8 cellular contexts compared by ENCODE assay signal in the genomic region with DNA sequence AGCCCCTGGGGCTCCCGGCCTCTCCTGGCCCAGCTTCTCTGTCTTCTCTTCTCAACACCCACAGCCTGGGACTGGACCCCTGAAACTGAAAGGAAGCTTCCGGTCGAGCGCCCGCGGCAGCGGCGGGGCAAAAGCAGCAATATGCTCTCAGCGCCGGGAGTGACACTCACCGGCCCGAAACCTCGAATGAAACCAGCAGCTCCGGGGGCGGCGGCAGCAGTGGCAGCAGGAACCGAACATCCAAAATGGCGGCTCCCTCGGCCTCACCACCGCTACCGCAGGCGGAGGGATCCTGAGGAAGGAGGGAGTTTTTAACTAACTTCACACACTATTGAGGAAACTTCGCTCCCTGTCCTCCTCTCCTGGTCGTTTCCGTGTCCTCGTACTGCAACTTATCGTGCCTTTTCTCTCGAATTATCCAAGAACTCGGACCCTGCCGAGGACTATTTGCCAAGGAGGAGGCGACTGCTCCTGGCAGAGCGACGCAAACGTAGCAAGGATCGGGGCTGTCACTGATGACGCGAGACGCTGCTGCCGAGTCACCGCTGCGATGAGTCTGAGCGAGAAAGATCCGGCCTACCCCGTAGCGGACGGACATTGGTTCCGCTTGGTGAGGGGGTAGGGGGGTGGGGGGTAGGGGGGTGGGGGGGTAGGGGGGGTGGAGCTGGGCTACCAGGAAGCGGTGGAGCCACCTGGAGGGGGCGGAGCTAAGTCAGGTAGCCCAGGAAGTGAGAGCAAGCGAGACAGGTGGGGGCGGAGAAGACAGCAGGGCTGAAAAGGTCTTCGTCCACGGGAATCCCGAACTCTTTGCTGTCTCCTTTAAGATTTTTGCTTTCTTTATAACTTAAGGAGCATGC.
DNase-seq lines count a peak whose midpoint lies in the region; ATAC-seq lines count a peak whose summit lies in the region.

A gene (minus strand): TSS at position 242 of the 857 bp plus-strand sequence. CDS start 19,355 bp downstream, outside the sequence.

- peak within 1 kb of the TSS; percentile 100 for H3K9ac ChIP-seq in BLaER1

- H3K4me3 ChIP-seq in BLaER1 = peak within 1 kb of the TSS; percentile 97

- ATAC-seq in GM19328 (IDR thresholded peaks at IDR 0.05; ENCODE audit: unreplicated experiment) = peak; percentile 72
- peak; percentile 66 for ATAC-seq in HG03469 (IDR thresholded peaks at IDR 0.05; ENCODE audit: unreplicated experiment)

- no peaks in the 10 kb centered on the region for H3K27me3 ChIP-seq in BLaER1
- H3K27me3 ChIP-seq in layer of hippocampus (ENCODE audit: control insufficient read depth, insufficient read depth, low read length) = no peaks in the 10 kb centered on the region

- no peaks in the 10 kb centered on the region for H3K9me3 ChIP-seq in BLaER1

- peaks cover 41% of the 10 kb centered on the region for H3K4me1 ChIP-seq in BLaER1

- peak within 1 kb of the TSS; percentile 88 for H3K4me2 ChIP-seq in BLaER1

- H3K36me3 ChIP-seq in BLaER1 = peaks cover 15% of the 10 kb centered on the region

- DNase-seq in NCI-H526 (lab: John Stamatoyannopoulos, UW) = peak; percentile 92 to 95
- peak; percentile 95 for DNase-seq in activated CD4-positive, alpha-beta T cell treated with anti-CD3 and anti-CD28 coated beads for 48 hours
- peak; percentile 72 to 86 (median 83) for DNase-seq in stimulated activated CD4-positive, alpha-beta T cell treated with anti-CD3 and anti-CD28 coated beads, Interleukin-1b, Interleukin-23, amount 100 ng/mL, for 24 hours (ENCODE audit: low read depth in 4 of 4, low spot score in 1 of 4)

- peaks cover 46% of the 10 kb centered on the region for H4K20me1 ChIP-seq in BLaER1

- H3K27ac ChIP-seq in BLaER1 (peak within 1 kb of the TSS; percentile 100), cingulate gyrus (ENCODE audit: low read depth, low read length) (peak within 1 kb of the TSS; percentile 98), layer of hippocampus (ENCODE audit: low read depth, low read length) (peak within 1 kb of the TSS; percentile 97)

Comparison
In these comparisons a context has a peak if more than half of its experiments do, and no peak if none do; other contexts are left out.
1. Peak in every context shown above with its lines: DNase-seq, ATAC-seq, H3K4me3 ChIP-seq and H3K27ac ChIP-seq.